ENCODE assay signal across 19 cellular contexts in genomic region chr7:140489021-140489349, GRCh38.
"Had no signal": no experiment of that assay in that cellular context is flagged by ENCODE, and none has a peak within 500 bp of the region (broad histone marks: within the 10 kb centered on the region; RNA-seq: fewer than 3 reads in every experiment).

No MANE protein-coding gene starts in this region.

- H3K27me3 ChIP-seq: body of pancreas, foreskin keratinocyte, right atrium auricular region, suprapubic skin had no signal

- H3K4me3 ChIP-seq: body of pancreas, lung, right atrium auricular region, suprapubic skin had no signal

- H3K4me1 ChIP-seq: body of pancreas, right atrium auricular region had no signal

- H3K36me3 ChIP-seq: right atrium auricular region, suprapubic skin had no signal

- DNase-seq: activated CD4-positive, alpha-beta memory T cell treated with anti-CD3 and anti-CD28 coated beads, Interleukin-2, amount 10 ng/mL, durations not matched to agents 7 days and 5 days; activated CD4-positive, alpha-beta T cell treated with anti-CD3 and anti-CD28 coated beads for 48 hours; activated CD4-positive, CD25-positive, alpha-beta regulatory T cell; activated CD8-positive, alpha-beta memory T cell treated with anti-CD3 and anti-CD28 coated beads, Interleukin-2, amount 10 ng/mL, durations not matched to agents 7 days and 5 days; activated naive CD4-positive, alpha-beta T cell treated with Interleukin-2 at 50 U/mL for 16 hours; activated T-cell treated with anti-CD3 and anti-CD28 coated beads, Interleukin-2, amount 50 U/mL, for 1 hour; body of pancreas; effector memory CD8-positive, alpha-beta T cell; foreskin keratinocyte; hippocampal formation; islet precursor cell; occipital lobe; stimulated activated CD4-positive, alpha-beta T cell treated with anti-CD3 and anti-CD28 coated beads, Interleukin-2, amount 100 ng/mL, for 24 hours; SW 1271; T-helper 2 cell had no signal

- H3K9me3 ChIP-seq: body of pancreas, right atrium auricular region, suprapubic skin had no signal

- H3K27ac ChIP-seq: body of pancreas, foreskin keratinocyte, right atrium auricular region, suprapubic skin had no signal

- ATAC-seq: activated CD8-positive, alpha-beta memory T cell treated with anti-CD3 and anti-CD28 coated beads, Interleukin-2, amount 10 ng/mL, durations not matched to agents 7 days and 5 days; activated T-helper 17 cell treated with anti-CD3 and anti-CD28 coated beads, Interleukin-2, amount 50 U/mL, for 72 hours; body of pancreas; effector memory CD8-positive, alpha-beta T cell; foreskin keratinocyte had no signal
